ENCODE assay signal across 11 cellular contexts in the genomic region with DNA sequence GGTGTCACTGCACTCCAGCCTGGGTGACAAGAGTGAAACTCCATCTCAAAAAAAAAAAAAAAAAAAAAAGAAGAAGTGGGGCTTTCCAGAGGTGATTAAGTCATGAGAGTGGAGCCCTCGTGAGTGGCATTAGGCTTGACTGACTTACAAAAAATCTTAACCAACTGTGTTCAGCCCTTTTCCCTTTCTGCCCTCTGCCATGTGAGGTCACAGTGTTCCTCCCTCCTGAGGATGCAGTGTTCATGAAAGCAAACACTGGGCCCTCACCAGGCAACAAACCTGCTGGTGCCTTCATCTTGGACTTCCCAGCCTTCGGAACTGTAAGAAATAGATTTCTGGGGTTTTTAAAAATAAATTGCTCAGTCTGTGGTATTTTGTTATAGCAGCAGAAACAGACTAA. TPM values are rescaled to one million over a fixed set of nuclear protein-coding genes. Genes with fewer than 3 reads are reported as not detected.
DNase-seq lines count a peak whose midpoint lies in the region; ATAC-seq and TF ChIP-seq lines count a peak whose summit lies in the region.
"Had no signal": no experiment of that assay in that cellular context is flagged by ENCODE, and none has a peak within 500 bp of the region (broad histone marks: within the 10 kb centered on the region; RNA-seq: fewer than 3 reads in every experiment).

No MANE protein-coding gene starts in this region.

- no peak overlapping the region for H3K4me3 Mint-ChIP-seq in activated CD8-positive, alpha-beta T cell treated with anti-CD3 and anti-CD28 coated beads for 36 hours
- no peak overlapping the region for H3K4me3 Mint-ChIP-seq in activated CD8-positive, alpha-beta T cell treated with anti-CD3 and anti-CD28 coated beads, Interleukin-2, amount 10 ng/mL, durations not matched to agents 7 days and 5 days
- H3K4me3 Mint-ChIP-seq: T-helper 1 cell treated with Interleukin-12 subunit alpha and Interleukin-12 subunit beta and Interleukin-4 antibody, amounts not matched to agents 30 μg/mL and 1 μg/mL, for 36 hours had no signal

- H3K9me3 ChIP-seq in GM23248 (ENCODE audit: low read depth), result no peaks in the 10 kb centered on the region
- H3K9me3 ChIP-seq: tibial artery had no signal

- no peaks in the 10 kb centered on the region for H3K27me3 Mint-ChIP-seq in activated CD8-positive, alpha-beta T cell treated with anti-CD3 and anti-CD28 coated beads for 36 hours
- H3K27me3 Mint-ChIP-seq in activated CD8-positive, alpha-beta T cell treated with anti-CD3 and anti-CD28 coated beads, Interleukin-2, amount 10 ng/mL, durations not matched to agents 7 days and 5 days (ENCODE audit: low read depth), result no peaks in the 10 kb centered on the region

- H3K4me2 ChIP-seq in GM23248 (ENCODE audit: unreplicated experiment), result no peak overlapping the region

- H3K9me3 Mint-ChIP-seq in activated CD8-positive, alpha-beta T cell treated with anti-CD3 and anti-CD28 coated beads for 36 hours, result no peaks in the 10 kb centered on the region
- no peaks in the 10 kb centered on the region for H3K9me3 Mint-ChIP-seq in activated CD8-positive, alpha-beta T cell treated with anti-CD3 and anti-CD28 coated beads, Interleukin-2, amount 10 ng/mL, durations not matched to agents 7 days and 5 days (ENCODE audit: insufficient read depth)
- H3K9me3 Mint-ChIP-seq: T-helper 1 cell treated with Interleukin-12 subunit alpha and Interleukin-12 subunit beta and Interleukin-4 antibody, amounts not matched to agents 30 μg/mL and 1 μg/mL, for 36 hours had no signal

- no peaks in the 10 kb centered on the region for H3K27me3 ChIP-seq in GM23248 (replicated peaks; ENCODE audit: insufficient read depth)
- H3K27me3 ChIP-seq: tibial artery had no signal

- POLR2A ChIA-PET in activated CD8-positive, alpha-beta T cell treated with anti-CD3 and anti-CD28 coated beads for 36 hours (lab: Charles Lee), result no interaction called here
- POLR2A ChIA-PET in activated CD8-positive, alpha-beta T cell treated with anti-CD3 and anti-CD28 coated beads, Interleukin-2, amount 10 ng/mL, durations not matched to agents 7 days and 5 days (lab: Charles Lee), result no interaction called here

- no peak overlapping the region for H2AFZ ChIP-seq in GM23248

- intact Hi-C loops in activated CD8-positive, alpha-beta T cell treated with anti-CD3 and anti-CD28 coated beads for 36 hours (cut with micrococcal nuclease), result no loop called here

- H3K36me3 ChIP-seq in GM23248 (ENCODE audit: low read depth), result no peaks in the 10 kb centered on the region
- H3K36me3 ChIP-seq: tibial artery had no signal

- peaks cover 12% of the 10 kb centered on the region; the same call in 1 of the 2 replicates for H3K4me1 ChIP-seq in GM23248 (ENCODE audit: insufficient read depth)
- H3K4me1 ChIP-seq: tibial artery had no signal

- CTCF ChIA-PET in activated CD8-positive, alpha-beta T cell treated with anti-CD3 and anti-CD28 coated beads for 36 hours (lab: Charles Lee), result no interaction called here
- CTCF ChIA-PET in activated CD8-positive, alpha-beta T cell treated with anti-CD3 and anti-CD28 coated beads, Interleukin-2, amount 10 ng/mL, durations not matched to agents 7 days and 5 days (lab: Charles Lee), result no interaction called here

- H3K4me1 Mint-ChIP-seq in activated CD8-positive, alpha-beta T cell treated with anti-CD3 and anti-CD28 coated beads for 36 hours (ENCODE audit: low read depth), result no peaks in the 10 kb centered on the region
- H3K4me1 Mint-ChIP-seq in activated CD8-positive, alpha-beta T cell treated with anti-CD3 and anti-CD28 coated beads, Interleukin-2, amount 10 ng/mL, durations not matched to agents 7 days and 5 days (ENCODE audit: low read depth), result no peaks in the 10 kb centered on the region

- no peaks in the 10 kb centered on the region for H3F3A ChIP-seq in GM23248 (ENCODE audit: insufficient read depth)

- peak; percentile 70 for ATAC-seq in activated CD8-positive, alpha-beta T cell treated with anti-CD3 and anti-CD28 coated beads for 36 hours
- ATAC-seq in activated CD8-positive, alpha-beta T cell treated with anti-CD3 and anti-CD28 coated beads, Interleukin-2, amount 10 ng/mL, durations not matched to agents 7 days and 5 days, result no peak
- ATAC-seq in GM21825 (IDR thresholded peaks at IDR 0.05; ENCODE audit: unreplicated experiment) (peak; percentile 90), HG03575 (IDR thresholded peaks at IDR 0.05; ENCODE audit: extremely low read depth, insufficient number of reproducible peaks, low FRiP score, unreplicated experiment) (peak; percentile 92)

- peak; percentile 6 for DNase-seq in activated CD8-positive, alpha-beta T cell treated with anti-CD3 and anti-CD28 coated beads for 36 hours
- DNase-seq in activated CD8-positive, alpha-beta T cell treated with anti-CD3 and anti-CD28 coated beads, Interleukin-2, amount 10 ng/mL, durations not matched to agents 7 days and 5 days, result no peak
- peak; percentile 12 for DNase-seq in renal cortical epithelial cell (ENCODE audit: low read depth)
- no peak for DNase-seq in epidermal melanocyte (ENCODE audit: insufficient read length, low spot score)
- no peak for DNase-seq in GM23248
- no peak for DNase-seq in stimulated activated CD4-positive, alpha-beta T cell treated with anti-CD3 and anti-CD28 coated beads, Interleukin-2, amount 100 ng/mL, for 24 hours
- DNase-seq: head of caudate nucleus, tibial artery had no signal

- H3K27ac Mint-ChIP-seq in activated CD8-positive, alpha-beta T cell treated with anti-CD3 and anti-CD28 coated beads for 36 hours, result no peak overlapping the region
- H3K27ac Mint-ChIP-seq in activated CD8-positive, alpha-beta T cell treated with anti-CD3 and anti-CD28 coated beads, Interleukin-2, amount 10 ng/mL, durations not matched to agents 7 days and 5 days, result no peak overlapping the region
- H3K27ac Mint-ChIP-seq: T-helper 1 cell treated with Interleukin-12 subunit alpha and Interleukin-12 subunit beta and Interleukin-4 antibody, amounts not matched to agents 30 μg/mL and 1 μg/mL, for 36 hours had no signal

- TF ChIP-seq CTCF in activated CD8-positive, alpha-beta T cell treated with anti-CD3 and anti-CD28 coated beads for 36 hours (IDR thresholded peaks at IDR 0.05), result no peak

- H3K79me2 ChIP-seq in GM23248 (ENCODE audit: insufficient read depth), result no peaks in the 10 kb centered on the region

- WGBS in GM23248 (ENCODE audit: low coverage in 1 of 2, low lambda C conversion rate in 2 of 2, missing lambda C conversion rate in 2 of 2), 2 experiments, result 77 to 94% methylated on average over 2 of the region's 2 CpGs

- no peak overlapping the region for H3K9ac ChIP-seq in GM23248

- H3K4me3 ChIP-seq in GM23248, result no peak overlapping the region
- H3K4me3 ChIP-seq: tibial artery had no signal

- in situ Hi-C loops in GM23248 (cut with MboI), result no loop called here

- H3K9me2 ChIP-seq in GM23248 (ENCODE audit: insufficient read depth), result no peaks in the 10 kb centered on the region

- H3K36me3 Mint-ChIP-seq in activated CD8-positive, alpha-beta T cell treated with anti-CD3 and anti-CD28 coated beads for 36 hours (ENCODE audit: low read depth), result no peaks in the 10 kb centered on the region
- no peaks in the 10 kb centered on the region for H3K36me3 Mint-ChIP-seq in activated CD8-positive, alpha-beta T cell treated with anti-CD3 and anti-CD28 coated beads, Interleukin-2, amount 10 ng/mL, durations not matched to agents 7 days and 5 days (ENCODE audit: low read depth)

- H4K20me1 ChIP-seq in GM23248 (ENCODE audit: insufficient read depth), result no peaks in the 10 kb centered on the region

- H3K27ac ChIP-seq in GM23248, result no peak overlapping the region
- H3K27ac ChIP-seq: tibial artery had no signal

RNA-seq across cellular contexts. Expression of a gene that starts 37.0 kb away (rescaled TPM):
- 10 to 100 TPM; 28.9 to 30.7 TPM for total RNA-seq in activated CD8-positive, alpha-beta T cell treated with anti-CD3 and anti-CD28 coated beads for 36 hours
- total RNA-seq in activated CD8-positive, alpha-beta T cell treated with anti-CD3 and anti-CD28 coated beads, Interleukin-2, amount 10 ng/mL, durations not matched to agents 7 days and 5 days, result 10 to 100 TPM; 22.9 TPM
- 18.5 and 31.1 TPM in 2 replicates for total RNA-seq in renal cortical epithelial cell
- 22.0 and 23.3 TPM in 2 replicates for total RNA-seq in GM23248 (2014; rRNA removed; shearing (Covaris generic))
- 21.3 and 22.0 TPM in 2 replicates for polyA plus RNA-seq in GM23248 (2016; fragmentation: Nextera tagmentation; extraction: Ambion mirVana)

RNA-seq across cellular contexts. Expression of a gene that starts 49.2 kb away (rescaled TPM):
- 1 to 10 TPM; 3.8 to 4.3 TPM for total RNA-seq in activated CD8-positive, alpha-beta T cell treated with anti-CD3 and anti-CD28 coated beads for 36 hours
- 1 to 10 TPM; 6.1 to 6.3 TPM for total RNA-seq in activated CD8-positive, alpha-beta T cell treated with anti-CD3 and anti-CD28 coated beads, Interleukin-2, amount 10 ng/mL, durations not matched to agents 7 days and 5 days
- 16.8 and 22.8 TPM in 2 replicates for total RNA-seq in renal cortical epithelial cell
- 12.5 and 14.9 TPM in 2 replicates for total RNA-seq in GM23248 (2014; rRNA removed; shearing (Covaris generic))
- polyA plus RNA-seq in GM23248 (2016; fragmentation: Nextera tagmentation; extraction: Ambion mirVana), result 12.7 and 16.4 TPM in 2 replicates

Comparison
In these comparisons a context has a peak if more than half of its experiments do, and no peak if none do; other contexts are left out.
1. DNase-seq: peak in activated CD8-positive, alpha-beta T cell treated with anti-CD3 and anti-CD28 coated beads for 36 hours (single experiment) and renal cortical epithelial cell (single experiment); none in activated CD8-positive, alpha-beta T cell treated with anti-CD3 and anti-CD28 coated beads, Interleukin-2, amount 10 ng/mL, durations not matched to agents 7 days and 5 days (single experiment), epidermal melanocyte (single experiment), GM23248 (single experiment) and stimulated activated CD4-positive, alpha-beta T cell treated with anti-CD3 and anti-CD28 coated beads, Interleukin-2, amount 100 ng/mL, for 24 hours (0 of 2).